1 cellular context compared by ENCODE assay signal in the genomic region with DNA sequence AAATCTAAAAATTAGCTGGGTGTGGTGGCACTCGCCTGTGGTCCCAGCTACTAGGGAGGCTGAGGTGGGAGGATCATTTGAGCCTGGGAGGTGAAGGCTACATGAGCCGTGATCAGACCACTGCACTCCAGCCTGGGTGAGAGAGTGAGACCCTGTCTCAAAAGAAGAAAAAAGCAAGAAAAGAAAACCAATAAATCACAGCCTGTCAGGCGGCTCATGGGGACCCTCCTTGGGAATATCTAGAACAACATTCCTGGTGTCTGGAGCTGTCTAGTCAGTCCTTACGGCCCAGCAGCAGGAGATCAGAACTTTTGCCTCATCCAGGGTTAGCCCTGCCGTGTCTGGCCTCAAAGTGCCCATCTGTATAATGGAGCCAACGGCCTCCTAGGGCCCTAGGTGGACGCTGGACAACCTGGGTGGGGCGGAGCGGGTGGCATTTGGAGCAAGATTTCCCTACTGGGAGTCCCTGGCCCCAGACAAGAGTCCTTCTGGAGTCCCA.
TF ChIP-seq lines count a peak whose summit lies in the region.

No MANE protein-coding gene starts in this region.

TF ChIP-seq in HepG2, 621 proteins besides CTCF, POLR2A, EP300 and RAD21:
- TF ChIP-seq CHD4 (IDR thresholded peaks at IDR 0.05; ENCODE audit: borderline replicate concordance, low read length) (peak; percentile 86), ZNF350 (CRISPR knock-in tag; IDR thresholded peaks at IDR 0.05; ENCODE audit: borderline replicate concordance, low read depth) (peak; percentile 9; the same call in 1 of the 2 replicates), GFI1 (CRISPR knock-in tag; IDR thresholded peaks at IDR 0.05; ENCODE audit: borderline replicate concordance) (peak; percentile 45; the same call in 1 of the 2 replicates), KDM1A (CRISPR knock-in tag; IDR thresholded peaks at IDR 0.05) (peak; percentile 70), PHF8 (CRISPR knock-in tag; IDR thresholded peaks at IDR 0.05) (0 out of 2 replicates have a peak, but pooled peaks have one; percentile 7), ADNP (CRISPR knock-in tag; IDR thresholded peaks at IDR 0.05) (0 out of 2 replicates have a peak, but pooled peaks have one; percentile 64), ZNF629 (CRISPR knock-in tag; conservative IDR thresholded peaks at IDR 0.05) (peak; percentile 97), TAF1 (CRISPR knock-in tag; IDR thresholded peaks at IDR 0.05) (peak; percentile 7; the same call in 1 of the 2 replicates), MXD4 (CRISPR knock-in tag; IDR thresholded peaks at IDR 0.05) (0 out of 2 replicates have a peak, but pooled peaks have one; percentile 9), ZNF335 (CRISPR knock-in tag; IDR thresholded peaks at IDR 0.05) (no peak), AGO2 (optimal IDR thresholded peaks at IDR 0.05; ENCODE audit: low read depth, low read length) (no peak), ZMYM3 (CRISPR knock-in tag; IDR thresholded peaks at IDR 0.05) (peak; percentile 93)
- TF ChIP-seq, protein P1, sequence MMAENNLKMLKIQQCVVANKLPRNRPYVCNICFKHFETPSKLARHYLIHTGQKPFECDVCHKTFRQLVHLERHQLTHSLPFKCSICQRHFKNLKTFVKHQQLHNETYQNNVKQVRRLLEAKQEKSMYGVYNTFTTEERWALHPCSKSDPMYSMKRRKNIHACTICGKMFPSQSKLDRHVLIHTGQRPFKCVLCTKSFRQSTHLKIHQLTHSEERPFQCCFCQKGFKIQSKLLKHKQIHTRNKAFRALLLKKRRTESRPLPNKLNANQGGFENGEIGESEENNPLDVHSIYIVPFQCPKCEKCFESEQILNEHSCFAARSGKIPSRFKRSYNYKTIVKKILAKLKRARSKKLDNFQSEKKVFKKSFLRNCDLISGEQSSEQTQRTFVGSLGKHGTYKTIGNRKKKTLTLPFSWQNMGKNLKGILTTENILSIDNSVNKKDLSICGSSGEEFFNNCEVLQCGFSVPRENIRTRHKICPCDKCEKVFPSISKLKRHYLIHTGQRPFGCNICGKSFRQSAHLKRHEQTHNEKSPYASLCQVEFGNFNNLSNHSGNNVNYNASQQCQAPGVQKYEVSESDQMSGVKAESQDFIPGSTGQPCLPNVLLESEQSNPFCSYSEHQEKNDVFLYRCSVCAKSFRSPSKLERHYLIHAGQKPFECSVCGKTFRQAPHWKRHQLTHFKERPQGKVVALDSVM (CRISPR knock-in tag; IDR thresholded peaks at IDR 0.05) = peak; percentile 63; the same call in 1 of the 2 replicates
- TF ChIP-seq, protein P2, sequence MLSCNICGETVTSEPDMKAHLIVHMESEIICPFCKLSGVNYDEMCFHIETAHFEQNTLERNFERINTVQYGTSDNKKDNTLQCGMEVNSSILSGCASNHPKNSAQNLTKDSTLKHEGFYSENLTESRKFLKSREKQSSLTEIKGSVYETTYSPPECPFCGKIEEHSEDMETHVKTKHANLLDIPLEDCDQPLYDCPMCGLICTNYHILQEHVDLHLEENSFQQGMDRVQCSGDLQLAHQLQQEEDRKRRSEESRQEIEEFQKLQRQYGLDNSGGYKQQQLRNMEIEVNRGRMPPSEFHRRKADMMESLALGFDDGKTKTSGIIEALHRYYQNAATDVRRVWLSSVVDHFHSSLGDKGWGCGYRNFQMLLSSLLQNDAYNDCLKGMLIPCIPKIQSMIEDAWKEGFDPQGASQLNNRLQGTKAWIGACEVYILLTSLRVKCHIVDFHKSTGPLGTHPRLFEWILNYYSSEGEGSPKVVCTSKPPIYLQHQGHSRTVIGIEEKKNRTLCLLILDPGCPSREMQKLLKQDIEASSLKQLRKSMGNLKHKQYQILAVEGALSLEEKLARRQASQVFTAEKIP (CRISPR knock-in tag; IDR thresholded peaks at IDR 0.05; ENCODE audit: borderline replicate concordance) = no peak
- TF ChIP-seq, protein P3, sequence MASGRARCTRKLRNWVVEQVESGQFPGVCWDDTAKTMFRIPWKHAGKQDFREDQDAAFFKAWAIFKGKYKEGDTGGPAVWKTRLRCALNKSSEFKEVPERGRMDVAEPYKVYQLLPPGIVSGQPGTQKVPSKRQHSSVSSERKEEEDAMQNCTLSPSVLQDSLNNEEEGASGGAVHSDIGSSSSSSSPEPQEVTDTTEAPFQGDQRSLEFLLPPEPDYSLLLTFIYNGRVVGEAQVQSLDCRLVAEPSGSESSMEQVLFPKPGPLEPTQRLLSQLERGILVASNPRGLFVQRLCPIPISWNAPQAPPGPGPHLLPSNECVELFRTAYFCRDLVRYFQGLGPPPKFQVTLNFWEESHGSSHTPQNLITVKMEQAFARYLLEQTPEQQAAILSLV (CRISPR knock-in tag; IDR thresholded peaks at IDR 0.05; ENCODE audit: borderline replicate concordance) = peak; percentile 6; the same call in 1 of the 2 replicates
TF ChIP-seq in HepG2: peak in this region for 12.
